ENCODE assay signal across 1 cellular context in genomic region chr16:4802659-4803287, GRCh38.
TF ChIP-seq lines count a peak whose summit lies in the region.

No MANE protein-coding gene starts in this region.

TF ChIP-seq in HepG2, 621 proteins besides CTCF, POLR2A, EP300 and RAD21 (continues in another document):
- TF ChIP-seq POGK (CRISPR knock-in tag; conservative IDR thresholded peaks at IDR 0.05) = peak; percentile 60; the same call in 1 of the 2 replicates
- no peak for TF ChIP-seq ZNF609 (CRISPR knock-in tag; IDR thresholded peaks at IDR 0.05; ENCODE audit: borderline replicate concordance)
- TF ChIP-seq PHF20 (CRISPR knock-in tag; IDR thresholded peaks at IDR 0.05) = 0 out of 2 replicates have a peak, but pooled peaks have one; percentile 13
- TF ChIP-seq ZNF354B (CRISPR knock-in tag; IDR thresholded peaks at IDR 0.05) = no peak
- TF ChIP-seq GABPB1 (CRISPR knock-in tag; IDR thresholded peaks at IDR 0.05) = peak; percentile 57; the same call in 1 of the 2 replicates
- TF ChIP-seq ZNF773 (CRISPR knock-in tag; IDR thresholded peaks at IDR 0.05; ENCODE audit: borderline replicate concordance) = no peak
- 0 out of 2 replicates have a peak, but pooled peaks have one; percentile 9 for TF ChIP-seq SP5 (CRISPR knock-in tag; IDR thresholded peaks at IDR 0.05; ENCODE audit: borderline replicate concordance, low read depth)
- 0 out of 2 replicates have a peak, but pooled peaks have one; percentile 20 for TF ChIP-seq ATF7-NPFF (CRISPR knock-in tag; IDR thresholded peaks at IDR 0.05; ENCODE audit: low read depth)
- TF ChIP-seq BHLHE40 (IDR thresholded peaks at IDR 0.05; ENCODE audit: low read length) = no peak
- peak; percentile 58; the same call in 1 of the 2 replicates for TF ChIP-seq RBFOX2 (IDR thresholded peaks at IDR 0.05; ENCODE audit: low read depth, low read length)
- TF ChIP-seq ZNF12 (CRISPR knock-in tag; IDR thresholded peaks at IDR 0.05) = 0 out of 2 replicates have a peak, but pooled peaks have one; percentile 31
- peak; percentile 27; the same call in 1 of the 2 replicates for TF ChIP-seq ZSCAN9 (CRISPR knock-in tag; IDR thresholded peaks at IDR 0.05; ENCODE audit: borderline replicate concordance)
- peak; percentile 15; the same call in 1 of the 2 replicates for TF ChIP-seq ZNF772 (CRISPR knock-in tag; IDR thresholded peaks at IDR 0.05)
- TF ChIP-seq GTF2F1 (IDR thresholded peaks at IDR 0.05; ENCODE audit: low read length) = no peak
- TF ChIP-seq ZNF777 (CRISPR knock-in tag; IDR thresholded peaks at IDR 0.05) = no peak
- TF ChIP-seq ZNF318 (CRISPR knock-in tag; IDR thresholded peaks at IDR 0.05) = no peak
- TF ChIP-seq ZGPAT (CRISPR knock-in tag; IDR thresholded peaks at IDR 0.05) = 0 out of 2 replicates have a peak, but pooled peaks have one; percentile 24
- peak; percentile 65 for TF ChIP-seq ASH2L (IDR thresholded peaks at IDR 0.05; ENCODE audit: insufficient read length, low read depth, low read length)
- no peak for TF ChIP-seq ZNF460 (CRISPR knock-in tag; IDR thresholded peaks at IDR 0.05; ENCODE audit: borderline replicate concordance)
- TF ChIP-seq SUZ12 (IDR thresholded peaks at IDR 0.05; ENCODE audit: low read depth, low read length) = no peak
- peak; percentile 94 for TF ChIP-seq AGO2 (optimal IDR thresholded peaks at IDR 0.05; ENCODE audit: low read depth, low read length)
- peak; percentile 55 for TF ChIP-seq SAP130 (CRISPR knock-in tag; IDR thresholded peaks at IDR 0.05; ENCODE audit: low read depth)
- TF ChIP-seq FOSL1 (CRISPR knock-in tag; IDR thresholded peaks at IDR 0.05; ENCODE audit: borderline replicate concordance) = no peak
- peak; percentile 54; the same call in 1 of the 2 replicates for TF ChIP-seq YEATS4 (CRISPR knock-in tag; IDR thresholded peaks at IDR 0.05; ENCODE audit: borderline replicate concordance)
- TF ChIP-seq PHF8 (CRISPR knock-in tag; IDR thresholded peaks at IDR 0.05) = peak; percentile 27; the same call in 1 of the 2 replicates
- peak; percentile 66; the same call in 1 of the 2 replicates for TF ChIP-seq THAP11 (CRISPR knock-in tag; IDR thresholded peaks at IDR 0.05)
- TF ChIP-seq KLF6 (CRISPR knock-in tag; IDR thresholded peaks at IDR 0.05) = peak; percentile 60; the same call in 1 of the 2 replicates
- TF ChIP-seq TBX2 (CRISPR knock-in tag; IDR thresholded peaks at IDR 0.05; ENCODE audit: borderline replicate concordance) = peak; percentile 45; the same call in 1 of the 2 replicates
- TF ChIP-seq RARA (CRISPR knock-in tag; IDR thresholded peaks at IDR 0.05) = no peak; the same call in 1 of the 2 replicates
- no peak for TF ChIP-seq ZNF883 (CRISPR knock-in tag; IDR thresholded peaks at IDR 0.05; ENCODE audit: not compliant biosample characterization)
- peak; percentile 56 for TF ChIP-seq PATZ1 (CRISPR knock-in tag; IDR thresholded peaks at IDR 0.05)
- TF ChIP-seq MXD4 (CRISPR knock-in tag; IDR thresholded peaks at IDR 0.05) = peak; percentile 34; the same call in 1 of the 2 replicates
- TF ChIP-seq RBM22 (optimal IDR thresholded peaks at IDR 0.05; ENCODE audit: low read length) = peak; percentile 62
- TF ChIP-seq JDP2 (CRISPR knock-in tag; IDR thresholded peaks at IDR 0.05; ENCODE audit: borderline replicate concordance) = no peak
- TF ChIP-seq ZNF205 (CRISPR knock-in tag; IDR thresholded peaks at IDR 0.05) = 0 out of 2 replicates have a peak, but pooled peaks have one; percentile 22
- TF ChIP-seq KDM5A (IDR thresholded peaks at IDR 0.05; ENCODE audit: borderline replicate concordance, low read length) = peak; percentile 83; the same call in 1 of the 2 replicates
- 0 out of 2 replicates have a peak, but pooled peaks have one; percentile 28 for TF ChIP-seq ZFP36L1 (CRISPR knock-in tag; IDR thresholded peaks at IDR 0.05)
- 0 out of 2 replicates have a peak, but pooled peaks have one; percentile 33 for TF ChIP-seq NR0B2 (CRISPR knock-in tag; IDR thresholded peaks at IDR 0.05)
- TF ChIP-seq ZNF430 (CRISPR knock-in tag; IDR thresholded peaks at IDR 0.05) = peak; percentile 48; the same call in 1 of the 2 replicates
- TF ChIP-seq ZSCAN21 (CRISPR knock-in tag; IDR thresholded peaks at IDR 0.05; ENCODE audit: borderline replicate concordance) = peak; percentile 22; the same call in 1 of the 2 replicates
- TF ChIP-seq KAT8 (CRISPR knock-in tag; IDR thresholded peaks at IDR 0.05) = 0 out of 2 replicates have a peak, but pooled peaks have one; percentile 49
- TF ChIP-seq NFYB (CRISPR knock-in tag; IDR thresholded peaks at IDR 0.05) = peak; percentile 94
- TF ChIP-seq GFI1 (CRISPR knock-in tag; IDR thresholded peaks at IDR 0.05; ENCODE audit: borderline replicate concordance) = peak; percentile 0; the same call in 1 of the 2 replicates
